1 cellular context compared by ENCODE assay signal in the genomic region with DNA sequence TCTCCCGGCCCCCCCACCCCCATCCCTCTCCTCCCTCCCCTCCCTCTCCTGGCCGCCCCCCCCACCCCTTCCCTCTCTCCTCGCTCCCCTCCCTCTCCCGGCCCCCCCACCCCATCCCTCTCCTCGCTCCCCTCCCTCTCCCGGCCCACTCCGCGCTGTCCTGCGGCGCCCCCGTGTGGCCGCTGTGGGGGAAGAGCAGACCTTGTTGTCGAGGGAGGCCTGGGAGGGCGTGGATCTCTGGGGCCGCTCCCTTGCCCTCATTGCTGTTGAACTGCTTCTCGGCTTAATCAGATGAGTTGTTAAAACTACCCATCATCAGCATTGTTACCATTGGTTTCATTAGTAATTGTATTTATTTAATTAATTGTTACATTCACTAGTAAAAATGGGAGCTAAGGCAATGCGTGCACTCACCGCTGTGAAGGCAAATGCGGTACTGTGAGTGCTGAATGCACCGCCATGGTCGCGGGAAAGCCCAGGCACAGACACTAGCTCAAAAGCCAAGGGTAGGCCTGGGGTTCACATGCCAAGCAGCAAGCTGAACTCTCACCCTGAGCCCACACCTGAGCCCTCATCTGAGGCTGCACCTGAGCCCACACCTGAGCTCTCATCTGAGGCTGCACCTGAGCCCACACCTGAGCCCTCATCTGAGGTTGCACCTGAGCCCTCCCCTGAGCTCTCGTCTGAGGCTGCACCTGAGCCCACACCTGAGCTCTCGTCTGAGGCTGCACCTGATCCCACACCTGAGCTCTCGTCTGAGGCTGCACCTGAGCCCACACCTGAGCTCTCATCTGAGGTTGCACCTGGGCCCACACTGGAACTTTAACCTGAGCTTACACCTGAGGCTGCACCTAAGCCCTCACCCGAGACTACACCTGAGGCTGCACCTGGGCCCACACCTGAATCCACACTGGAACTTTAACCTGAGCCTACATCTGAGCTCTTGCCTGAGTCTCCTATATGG.
TF ChIP-seq lines count a peak whose summit lies in the region.

No MANE protein-coding gene starts in this region.

TF ChIP-seq in HepG2, 621 proteins besides CTCF, POLR2A, EP300 and RAD21 (continued from another document and continues in another):
- TF ChIP-seq, protein P1, sequence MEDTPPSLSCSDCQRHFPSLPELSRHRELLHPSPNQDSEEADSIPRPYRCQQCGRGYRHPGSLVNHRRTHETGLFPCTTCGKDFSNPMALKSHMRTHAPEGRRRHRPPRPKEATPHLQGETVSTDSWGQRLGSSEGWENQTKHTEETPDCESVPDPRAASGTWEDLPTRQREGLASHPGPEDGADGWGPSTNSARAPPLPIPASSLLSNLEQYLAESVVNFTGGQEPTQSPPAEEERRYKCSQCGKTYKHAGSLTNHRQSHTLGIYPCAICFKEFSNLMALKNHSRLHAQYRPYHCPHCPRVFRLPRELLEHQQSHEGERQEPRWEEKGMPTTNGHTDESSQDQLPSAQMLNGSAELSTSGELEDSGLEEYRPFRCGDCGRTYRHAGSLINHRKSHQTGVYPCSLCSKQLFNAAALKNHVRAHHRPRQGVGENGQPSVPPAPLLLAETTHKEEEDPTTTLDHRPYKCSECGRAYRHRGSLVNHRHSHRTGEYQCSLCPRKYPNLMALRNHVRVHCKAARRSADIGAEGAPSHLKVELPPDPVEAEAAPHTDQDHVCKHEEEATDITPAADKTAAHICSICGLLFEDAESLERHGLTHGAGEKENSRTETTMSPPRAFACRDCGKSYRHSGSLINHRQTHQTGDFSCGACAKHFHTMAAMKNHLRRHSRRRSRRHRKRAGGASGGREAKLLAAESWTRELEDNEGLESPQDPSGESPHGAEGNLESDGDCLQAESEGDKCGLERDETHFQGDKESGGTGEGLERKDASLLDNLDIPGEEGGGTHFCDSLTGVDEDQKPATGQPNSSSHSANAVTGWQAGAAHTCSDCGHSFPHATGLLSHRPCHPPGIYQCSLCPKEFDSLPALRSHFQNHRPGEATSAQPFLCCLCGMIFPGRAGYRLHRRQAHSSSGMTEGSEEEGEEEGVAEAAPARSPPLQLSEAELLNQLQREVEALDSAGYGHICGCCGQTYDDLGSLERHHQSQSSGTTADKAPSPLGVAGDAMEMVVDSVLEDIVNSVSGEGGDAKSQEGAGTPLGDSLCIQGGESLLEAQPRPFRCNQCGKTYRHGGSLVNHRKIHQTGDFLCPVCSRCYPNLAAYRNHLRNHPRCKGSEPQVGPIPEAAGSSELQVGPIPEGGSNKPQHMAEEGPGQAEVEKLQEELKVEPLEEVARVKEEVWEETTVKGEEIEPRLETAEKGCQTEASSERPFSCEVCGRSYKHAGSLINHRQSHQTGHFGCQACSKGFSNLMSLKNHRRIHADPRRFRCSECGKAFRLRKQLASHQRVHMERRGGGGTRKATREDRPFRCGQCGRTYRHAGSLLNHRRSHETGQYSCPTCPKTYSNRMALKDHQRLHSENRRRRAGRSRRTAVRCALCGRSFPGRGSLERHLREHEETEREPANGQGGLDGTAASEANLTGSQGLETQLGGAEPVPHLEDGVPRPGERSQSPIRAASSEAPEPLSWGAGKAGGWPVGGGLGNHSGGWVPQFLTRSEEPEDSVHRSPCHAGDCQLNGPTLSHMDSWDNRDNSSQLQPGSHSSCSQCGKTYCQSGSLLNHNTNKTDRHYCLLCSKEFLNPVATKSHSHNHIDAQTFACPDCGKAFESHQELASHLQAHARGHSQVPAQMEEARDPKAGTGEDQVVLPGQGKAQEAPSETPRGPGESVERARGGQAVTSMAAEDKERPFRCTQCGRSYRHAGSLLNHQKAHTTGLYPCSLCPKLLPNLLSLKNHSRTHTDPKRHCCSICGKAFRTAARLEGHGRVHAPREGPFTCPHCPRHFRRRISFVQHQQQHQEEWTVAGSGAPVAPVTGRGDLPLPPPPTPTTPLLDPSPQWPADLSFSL (CRISPR knock-in tag; IDR thresholded peaks at IDR 0.05) = no peak
- no peak for TF ChIP-seq ZNF615 (CRISPR knock-in tag; IDR thresholded peaks at IDR 0.05; ENCODE audit: borderline replicate concordance)
- no peak for TF ChIP-seq POLR2AphosphoS5 (IDR thresholded peaks at IDR 0.05; ENCODE audit: low read depth, low read length)
- no peak for TF ChIP-seq ZNF761 (CRISPR knock-in tag; conservative IDR thresholded peaks at IDR 0.05)
- no peak for TF ChIP-seq TGIF2 (CRISPR knock-in tag; IDR thresholded peaks at IDR 0.05)
- TF ChIP-seq, protein P2, sequence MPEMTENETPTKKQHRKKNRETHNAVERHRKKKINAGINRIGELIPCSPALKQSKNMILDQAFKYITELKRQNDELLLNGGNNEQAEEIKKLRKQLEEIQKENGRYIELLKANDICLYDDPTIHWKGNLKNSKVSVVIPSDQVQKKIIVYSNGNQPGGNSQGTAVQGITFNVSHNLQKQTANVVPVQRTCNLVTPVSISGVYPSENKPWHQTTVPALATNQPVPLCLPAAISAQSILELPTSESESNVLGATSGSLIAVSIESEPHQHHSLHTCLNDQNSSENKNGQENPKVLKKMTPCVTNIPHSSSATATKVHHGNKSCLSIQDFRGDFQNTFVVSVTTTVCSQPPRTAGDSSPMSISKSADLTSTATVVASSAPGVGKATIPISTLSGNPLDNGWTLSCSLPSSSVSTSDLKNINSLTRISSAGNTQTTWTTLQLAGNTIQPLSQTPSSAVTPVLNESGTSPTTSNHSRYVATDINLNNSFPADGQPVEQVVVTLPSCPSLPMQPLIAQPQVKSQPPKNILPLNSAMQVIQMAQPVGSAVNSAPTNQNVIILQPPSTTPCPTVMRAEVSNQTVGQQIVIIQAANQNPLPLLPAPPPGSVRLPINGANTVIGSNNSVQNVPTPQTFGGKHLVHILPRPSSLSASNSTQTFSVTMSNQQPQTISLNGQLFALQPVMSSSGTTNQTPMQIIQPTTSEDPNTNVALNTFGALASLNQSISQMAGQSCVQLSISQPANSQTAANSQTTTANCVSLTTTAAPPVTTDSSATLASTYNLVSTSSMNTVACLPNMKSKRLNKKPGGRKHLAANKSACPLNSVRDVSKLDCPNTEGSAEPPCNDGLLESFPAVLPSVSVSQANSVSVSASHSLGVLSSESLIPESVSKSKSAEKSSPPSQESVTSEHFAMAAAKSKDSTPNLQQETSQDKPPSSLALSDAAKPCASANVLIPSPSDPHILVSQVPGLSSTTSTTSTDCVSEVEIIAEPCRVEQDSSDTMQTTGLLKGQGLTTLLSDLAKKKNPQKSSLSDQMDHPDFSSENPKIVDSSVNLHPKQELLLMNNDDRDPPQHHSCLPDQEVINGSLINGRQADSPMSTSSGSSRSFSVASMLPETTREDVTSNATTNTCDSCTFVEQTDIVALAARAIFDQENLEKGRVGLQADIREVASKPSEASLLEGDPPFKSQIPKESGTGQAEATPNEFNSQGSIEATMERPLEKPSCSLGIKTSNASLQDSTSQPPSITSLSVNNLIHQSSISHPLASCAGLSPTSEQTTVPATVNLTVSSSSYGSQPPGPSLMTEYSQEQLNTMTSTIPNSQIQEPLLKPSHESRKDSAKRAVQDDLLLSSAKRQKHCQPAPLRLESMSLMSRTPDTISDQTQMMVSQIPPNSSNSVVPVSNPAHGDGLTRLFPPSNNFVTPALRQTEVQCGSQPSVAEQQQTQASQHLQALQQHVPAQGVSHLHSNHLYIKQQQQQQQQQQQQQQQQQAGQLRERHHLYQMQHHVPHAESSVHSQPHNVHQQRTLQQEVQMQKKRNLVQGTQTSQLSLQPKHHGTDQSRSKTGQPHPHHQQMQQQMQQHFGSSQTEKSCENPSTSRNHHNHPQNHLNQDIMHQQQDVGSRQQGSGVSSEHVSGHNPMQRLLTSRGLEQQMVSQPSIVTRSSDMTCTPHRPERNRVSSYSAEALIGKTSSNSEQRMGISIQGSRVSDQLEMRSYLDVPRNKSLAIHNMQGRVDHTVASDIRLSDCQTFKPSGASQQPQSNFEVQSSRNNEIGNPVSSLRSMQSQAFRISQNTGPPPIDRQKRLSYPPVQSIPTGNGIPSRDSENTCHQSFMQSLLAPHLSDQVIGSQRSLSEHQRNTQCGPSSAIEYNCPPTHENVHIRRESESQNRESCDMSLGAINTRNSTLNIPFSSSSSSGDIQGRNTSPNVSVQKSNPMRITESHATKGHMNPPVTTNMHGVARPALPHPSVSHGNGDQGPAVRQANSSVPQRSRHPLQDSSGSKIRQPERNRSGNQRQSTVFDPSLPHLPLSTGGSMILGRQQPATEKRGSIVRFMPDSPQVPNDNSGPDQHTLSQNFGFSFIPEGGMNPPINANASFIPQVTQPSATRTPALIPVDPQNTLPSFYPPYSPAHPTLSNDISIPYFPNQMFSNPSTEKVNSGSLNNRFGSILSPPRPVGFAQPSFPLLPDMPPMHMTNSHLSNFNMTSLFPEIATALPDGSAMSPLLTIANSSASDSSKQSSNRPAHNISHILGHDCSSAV (CRISPR knock-in tag; IDR thresholded peaks at IDR 0.05; ENCODE audit: borderline replicate concordance) = no peak
- TF ChIP-seq HMG20B (CRISPR knock-in tag; conservative IDR thresholded peaks at IDR 0.05) = no peak
- no peak for TF ChIP-seq ZNF547 (CRISPR knock-in tag; IDR thresholded peaks at IDR 0.05)
- no peak for TF ChIP-seq RFXANK (CRISPR knock-in tag; IDR thresholded peaks at IDR 0.05)
- TF ChIP-seq ZNF501 (CRISPR knock-in tag; IDR thresholded peaks at IDR 0.05) = no peak
- TF ChIP-seq, protein P3, sequence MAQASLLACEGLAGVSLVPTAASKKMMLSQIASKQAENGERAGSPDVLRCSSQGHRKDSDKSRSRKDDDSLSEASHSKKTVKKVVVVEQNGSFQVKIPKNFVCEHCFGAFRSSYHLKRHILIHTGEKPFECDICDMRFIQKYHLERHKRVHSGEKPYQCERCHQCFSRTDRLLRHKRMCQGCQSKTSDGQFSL (CRISPR knock-in tag; IDR thresholded peaks at IDR 0.05) = peak; percentile 91
- TF ChIP-seq, protein P4, sequence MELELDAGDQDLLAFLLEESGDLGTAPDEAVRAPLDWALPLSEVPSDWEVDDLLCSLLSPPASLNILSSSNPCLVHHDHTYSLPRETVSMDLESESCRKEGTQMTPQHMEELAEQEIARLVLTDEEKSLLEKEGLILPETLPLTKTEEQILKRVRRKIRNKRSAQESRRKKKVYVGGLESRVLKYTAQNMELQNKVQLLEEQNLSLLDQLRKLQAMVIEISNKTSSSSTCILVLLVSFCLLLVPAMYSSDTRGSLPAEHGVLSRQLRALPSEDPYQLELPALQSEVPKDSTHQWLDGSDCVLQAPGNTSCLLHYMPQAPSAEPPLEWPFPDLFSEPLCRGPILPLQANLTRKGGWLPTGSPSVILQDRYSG (CRISPR knock-in tag; IDR thresholded peaks at IDR 0.05) = no peak
- TF ChIP-seq, protein P5, sequence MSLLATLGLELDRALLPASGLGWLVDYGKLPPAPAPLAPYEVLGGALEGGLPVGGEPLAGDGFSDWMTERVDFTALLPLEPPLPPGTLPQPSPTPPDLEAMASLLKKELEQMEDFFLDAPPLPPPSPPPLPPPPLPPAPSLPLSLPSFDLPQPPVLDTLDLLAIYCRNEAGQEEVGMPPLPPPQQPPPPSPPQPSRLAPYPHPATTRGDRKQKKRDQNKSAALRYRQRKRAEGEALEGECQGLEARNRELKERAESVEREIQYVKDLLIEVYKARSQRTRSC (CRISPR knock-in tag; IDR thresholded peaks at IDR 0.05; ENCODE audit: low read depth) = no peak
- TF ChIP-seq ZNF841 (CRISPR knock-in tag; IDR thresholded peaks at IDR 0.05; ENCODE audit: borderline replicate concordance) = no peak
- TF ChIP-seq SP2 (CRISPR knock-in tag; IDR thresholded peaks at IDR 0.05) = no peak
- no peak for TF ChIP-seq ZNF737 (CRISPR knock-in tag; IDR thresholded peaks at IDR 0.05; ENCODE audit: borderline replicate concordance)
- TF ChIP-seq, protein P6, sequence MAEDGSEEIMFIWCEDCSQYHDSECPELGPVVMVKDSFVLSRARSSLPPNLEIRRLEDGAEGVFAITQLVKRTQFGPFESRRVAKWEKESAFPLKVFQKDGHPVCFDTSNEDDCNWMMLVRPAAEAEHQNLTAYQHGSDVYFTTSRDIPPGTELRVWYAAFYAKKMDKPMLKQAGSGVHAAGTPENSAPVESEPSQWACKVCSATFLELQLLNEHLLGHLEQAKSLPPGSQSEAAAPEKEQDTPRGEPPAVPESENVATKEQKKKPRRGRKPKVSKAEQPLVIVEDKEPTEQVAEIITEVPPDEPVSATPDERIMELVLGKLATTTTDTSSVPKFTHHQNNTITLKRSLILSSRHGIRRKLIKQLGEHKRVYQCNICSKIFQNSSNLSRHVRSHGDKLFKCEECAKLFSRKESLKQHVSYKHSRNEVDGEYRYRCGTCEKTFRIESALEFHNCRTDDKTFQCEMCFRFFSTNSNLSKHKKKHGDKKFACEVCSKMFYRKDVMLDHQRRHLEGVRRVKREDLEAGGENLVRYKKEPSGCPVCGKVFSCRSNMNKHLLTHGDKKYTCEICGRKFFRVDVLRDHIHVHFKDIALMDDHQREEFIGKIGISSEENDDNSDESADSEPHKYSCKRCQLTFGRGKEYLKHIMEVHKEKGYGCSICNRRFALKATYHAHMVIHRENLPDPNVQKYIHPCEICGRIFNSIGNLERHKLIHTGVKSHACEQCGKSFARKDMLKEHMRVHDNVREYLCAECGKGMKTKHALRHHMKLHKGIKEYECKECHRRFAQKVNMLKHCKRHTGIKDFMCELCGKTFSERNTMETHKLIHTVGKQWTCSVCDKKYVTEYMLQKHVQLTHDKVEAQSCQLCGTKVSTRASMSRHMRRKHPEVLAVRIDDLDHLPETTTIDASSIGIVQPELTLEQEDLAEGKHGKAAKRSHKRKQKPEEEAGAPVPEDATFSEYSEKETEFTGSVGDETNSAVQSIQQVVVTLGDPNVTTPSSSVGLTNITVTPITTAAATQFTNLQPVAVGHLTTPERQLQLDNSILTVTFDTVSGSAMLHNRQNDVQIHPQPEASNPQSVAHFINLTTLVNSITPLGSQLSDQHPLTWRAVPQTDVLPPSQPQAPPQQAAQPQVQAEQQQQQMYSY (CRISPR knock-in tag; IDR thresholded peaks at IDR 0.05) = no peak
- no peak for TF ChIP-seq ZNF33B (CRISPR knock-in tag; IDR thresholded peaks at IDR 0.05)
- TF ChIP-seq, protein P7, sequence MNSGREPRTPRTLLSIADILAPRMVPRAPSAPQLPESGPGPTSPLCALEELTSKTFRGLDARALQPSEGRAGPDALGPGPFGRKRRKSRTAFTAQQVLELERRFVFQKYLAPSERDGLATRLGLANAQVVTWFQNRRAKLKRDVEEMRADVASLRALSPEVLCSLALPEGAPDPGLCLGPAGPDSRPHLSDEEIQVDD (CRISPR knock-in tag; IDR thresholded peaks at IDR 0.05; ENCODE audit: borderline replicate concordance) = no peak
- no peak for TF ChIP-seq NR2F2 (IDR thresholded peaks at IDR 0.05; ENCODE audit: borderline replicate concordance, low read depth)
- no peak for TF ChIP-seq ZNF766 (CRISPR knock-in tag; IDR thresholded peaks at IDR 0.05; ENCODE audit: borderline replicate concordance)
- no peak for TF ChIP-seq ZNF496 (CRISPR knock-in tag; IDR thresholded peaks at IDR 0.05; ENCODE audit: insufficient replicate concordance)
- no peak for TF ChIP-seq KAT7 (CRISPR knock-in tag; IDR thresholded peaks at IDR 0.05; ENCODE audit: borderline replicate concordance)
- no peak for TF ChIP-seq TCF12 (IDR thresholded peaks at IDR 0.05)
- TF ChIP-seq TCF12 (CRISPR knock-in tag; IDR thresholded peaks at IDR 0.05) = no peak
- TF ChIP-seq NFE2L1 (CRISPR knock-in tag; IDR thresholded peaks at IDR 0.05; ENCODE audit: borderline replicate concordance) = no peak
- no peak for TF ChIP-seq ZNF709 (CRISPR knock-in tag; IDR thresholded peaks at IDR 0.05)
- no peak for TF ChIP-seq ZNF768 (CRISPR knock-in tag; IDR thresholded peaks at IDR 0.05)
- no peak for TF ChIP-seq TARDBP (CRISPR knock-in tag; IDR thresholded peaks at IDR 0.05)
- TF ChIP-seq HIVEP1 (CRISPR knock-in tag; IDR thresholded peaks at IDR 0.05) = no peak
- TF ChIP-seq HNRNPLL (IDR thresholded peaks at IDR 0.05; ENCODE audit: low read depth, low read length, poor library complexity, severe bottlenecking) = no peak
- no peak for TF ChIP-seq ZNF782 (CRISPR knock-in tag; IDR thresholded peaks at IDR 0.05; ENCODE audit: borderline replicate concordance)
- no peak for TF ChIP-seq KDM1A (CRISPR knock-in tag; IDR thresholded peaks at IDR 0.05)
- TF ChIP-seq MIXL1 (CRISPR knock-in tag; IDR thresholded peaks at IDR 0.05) = no peak
- TF ChIP-seq SNAI1 (CRISPR knock-in tag; IDR thresholded peaks at IDR 0.05; ENCODE audit: borderline replicate concordance) = no peak
- TF ChIP-seq ZBTB20 (CRISPR knock-in tag; IDR thresholded peaks at IDR 0.05; ENCODE audit: borderline replicate concordance, low read depth) = no peak
- TF ChIP-seq KLF12 (CRISPR knock-in tag; IDR thresholded peaks at IDR 0.05; ENCODE audit: borderline replicate concordance) = no peak
